ENCODE assay signal across 15 cellular contexts in the genomic region with DNA sequence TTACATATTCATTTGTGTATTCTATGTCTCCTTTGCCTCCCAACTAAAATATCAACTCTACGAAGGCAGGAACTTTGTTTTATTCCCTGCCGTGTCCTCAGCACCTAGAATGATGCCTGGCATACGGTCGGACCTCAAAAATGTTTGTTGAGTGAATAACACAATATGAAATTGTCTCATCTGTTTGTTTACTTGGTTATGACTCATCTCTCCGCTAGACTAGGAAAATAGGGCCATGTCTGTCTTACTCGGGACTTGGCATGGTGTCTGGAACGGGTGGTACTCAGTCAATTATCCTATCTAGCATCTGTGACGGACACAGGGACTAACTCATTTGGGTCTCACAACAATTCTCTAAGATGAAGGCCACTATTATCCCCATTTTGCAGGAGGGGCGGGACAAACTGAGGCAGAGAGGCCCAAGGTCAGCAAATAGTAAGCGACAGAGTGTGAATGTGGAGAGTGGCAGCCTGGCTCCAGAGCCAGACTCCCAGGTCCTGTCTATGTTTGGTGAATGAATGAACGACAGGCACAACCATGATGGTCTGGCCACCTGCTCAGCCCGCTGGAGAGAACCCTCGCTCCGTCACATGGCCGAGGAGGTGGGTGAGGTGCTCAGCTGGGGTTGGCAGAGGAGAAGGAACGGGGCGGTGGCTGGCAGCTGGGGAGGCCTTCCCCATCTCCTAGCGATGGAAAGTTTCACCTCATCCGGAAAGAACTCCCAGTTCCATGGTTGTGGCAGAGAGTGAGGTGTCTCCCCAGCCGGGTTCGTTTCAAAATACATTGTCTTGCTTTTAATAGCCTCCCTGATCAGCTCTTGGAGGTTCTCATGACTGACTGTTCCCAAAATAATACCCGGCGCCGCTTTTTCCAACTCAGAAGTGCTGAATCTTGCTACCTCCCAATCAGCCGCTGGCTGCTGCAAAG. TPM values are rescaled to one million over a fixed set of nuclear protein-coding genes. Genes with fewer than 3 reads are reported as not detected.
A peak's percentile ranks its signal among the peaks of the same experiment; 100 is the strongest.
DNase-seq lines count a peak whose midpoint lies in the region; ATAC-seq, FAIRE-seq and TF ChIP-seq lines count a peak whose summit lies in the region.
"Had no signal": no experiment of that assay in that cellular context is flagged by ENCODE, and none has a peak within 500 bp of the region (broad histone marks: within the 10 kb centered on the region; RNA-seq: fewer than 3 reads in every experiment).

No MANE protein-coding gene starts in this region.

- intact Hi-C loops in right cardiac atrium (cut with DNase I), result loop anchor here in 1 of 4 donors (10.0 kb wide), 1 partner anchor 115 kb away; no protein-coding TSS in a partner anchor

- DNase-seq in HTR-8/SVneo (ENCODE audit: insufficient read length, low spot score), result no peak
- peak; percentile 36 for DNase-seq in bronchial epithelial cell (ENCODE audit: low read depth)
- DNase-seq in right cardiac atrium, result peak; percentile 65 to 79 (median 77)
- no peak for DNase-seq in activated CD4-positive, alpha-beta T cell treated with anti-CD3 and anti-CD28 coated beads, Interleukin-2, amount 50 U/mL, for 1 hour
- no peak for DNase-seq in NCI-H1092 (lab: John Stamatoyannopoulos, UW)
- DNase-seq in SKM-1 treated with dmso at 0.1 percent for 144 hours (lab: John Stamatoyannopoulos, UW; ENCODE audit: unreplicated experiment), result no peak
- DNase-seq: activated CD4-positive, alpha-beta T cell treated with anti-CD3 and anti-CD28 coated beads for 36 hours; activated T-cell treated with anti-CD3 and anti-CD28 coated beads, Interleukin-2, amount 50 U/mL, for 24 hours; amniotic stem cell; CD4-positive, CD25-positive, alpha-beta regulatory T cell; NCI-H1417; NCI-H524; retina had no signal

- H3K36me3 ChIP-seq in bronchial epithelial cell (ENCODE audit: control insufficient read depth, insufficient read depth, low read length) (no peaks in the 10 kb centered on the region), stomach smooth muscle (ENCODE audit: control insufficient read depth in 2 of 2, insufficient read depth in 2 of 2, low read length in 2 of 2) (no peaks in the 10 kb centered on the region)

- H3K9ac ChIP-seq in stomach smooth muscle (ENCODE audit: low read length in 2 of 2), result peak overlapping the region; percentile 35 to 36

- H3K27me3 ChIP-seq in bronchial epithelial cell (ENCODE audit: control insufficient read depth, insufficient read depth, low read length), result peaks cover 7% of the 10 kb centered on the region
- no peaks in the 10 kb centered on the region for H3K27me3 ChIP-seq in right cardiac atrium (ENCODE audit: control insufficient read depth, insufficient read depth)
- no peaks in the 10 kb centered on the region for H3K27me3 ChIP-seq in stomach smooth muscle (ENCODE audit: control insufficient read depth in 1 of 2, insufficient read depth in 2 of 2, low read length in 2 of 2)

- peak overlapping the region; percentile 83 for H3K27ac ChIP-seq in right cardiac atrium (ENCODE audit: low read length)
- peak overlapping the region; percentile 70 for H3K27ac ChIP-seq in stomach smooth muscle (ENCODE audit: low read length)

- peak; percentile 84 to 85 for ATAC-seq in right cardiac atrium
- ATAC-seq in GM19455 (IDR thresholded peaks at IDR 0.05; ENCODE audit: unreplicated experiment), result no peak
- ATAC-seq: activated CD4-positive, alpha-beta T cell treated with anti-CD3 and anti-CD28 coated beads for 36 hours had no signal

- FAIRE-seq in HTR-8/SVneo (lab: Jason Lieb, UNC) (peak; percentile 90), bronchial epithelial cell (lab: Jason Lieb, UNC) (no peak)

- H3K4me1 ChIP-seq in right cardiac atrium (ENCODE audit: control insufficient read depth, insufficient read depth, low read length) (no peaks in the 10 kb centered on the region), stomach smooth muscle (ENCODE audit: control insufficient read depth, insufficient read depth, low read length) (peaks cover 28% of the 10 kb centered on the region)

- WGBS in right cardiac atrium, result 53% methylated on average over 25 of the region's 25 CpGs

- no peak for TF ChIP-seq CTCF in bronchial epithelial cell (IDR thresholded peaks at IDR 0.05; ENCODE audit: insufficient read depth, low read length, severe bottlenecking)

- H3K4me3 ChIP-seq in bronchial epithelial cell (ENCODE audit: low read depth, low read length) (no peak overlapping the region), right cardiac atrium (ENCODE audit: low read length) (no peak overlapping the region), stomach smooth muscle (ENCODE audit: low read length in 2 of 2) (peak overlapping the region; percentile 3 to 54)

- peaks cover 2% of the 10 kb centered on the region for H3K9me3 ChIP-seq in right cardiac atrium (ENCODE audit: control insufficient read depth, low read length)
- H3K9me3 ChIP-seq in stomach smooth muscle (ENCODE audit: control insufficient read depth in 2 of 2, low read length in 2 of 2), result no peaks in the 10 kb centered on the region

RNA-seq across cellular contexts. Expression of gene NFATC2, which starts 27.6 kb away (rescaled TPM):
- total RNA-seq in bronchial epithelial cell (under 0.01 TPM in 1 of 2 replicates, not detected in the other), right cardiac atrium (10 to 100 TPM in 1 of 4 donors, 1 to 10 TPM in 3; 6.8 to 13.3 (median 8.3) TPM)
- 2.8 TPM for polyA plus RNA-seq in right cardiac atrium

Comparison
In these comparisons a context has a peak if more than half of its experiments do, and no peak if none do; other contexts are left out.
1. DNase-seq: peak in bronchial epithelial cell (single experiment) and right cardiac atrium (3 of 3); none in HTR-8/SVneo (single experiment), activated CD4-positive, alpha-beta T cell treated with anti-CD3 and anti-CD28 coated beads, Interleukin-2, amount 50 U/mL, for 1 hour (single experiment), NCI-H1092 (single experiment) and SKM-1 treated with dmso at 0.1 percent for 144 hours (single experiment).
2. H3K4me3 ChIP-seq: peak in stomach smooth muscle (2 of 2); none in bronchial epithelial cell (single experiment) and right cardiac atrium (single experiment).